8 cellular contexts compared by ENCODE assay signal in the genomic region with DNA sequence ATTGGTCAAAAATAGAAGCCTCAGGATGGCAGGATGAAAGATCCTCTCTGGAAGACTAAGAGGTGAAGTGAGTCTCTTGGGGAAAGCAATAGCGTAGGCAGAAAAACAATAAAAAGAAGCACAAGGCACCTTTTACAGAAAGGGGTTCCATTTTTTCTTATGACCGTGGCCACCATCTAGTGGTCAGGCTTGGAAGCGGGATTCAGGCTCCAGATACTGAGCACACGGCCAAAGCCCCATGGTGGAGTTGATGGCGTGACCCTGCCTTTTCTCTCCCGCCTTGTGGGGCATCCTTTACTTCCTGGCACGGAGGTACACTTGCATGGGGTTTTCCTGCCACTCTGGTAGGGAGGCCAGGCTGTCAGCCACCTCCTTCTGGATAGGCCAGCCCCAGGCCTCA. TPM values are rescaled to one million over a fixed set of nuclear protein-coding genes. Genes with fewer than 3 reads are reported as not detected.
DNase-seq lines count a peak whose midpoint lies in the region; ATAC-seq, FAIRE-seq and TF ChIP-seq lines count a peak whose summit lies in the region.
"Not testable (repeated sequence)": the region's sequence is repeated elsewhere in the genome, so short reads cannot be mapped to it uniquely, and the experiment has no call there.

No MANE protein-coding gene starts in this region.

- H3K27ac ChIP-seq in GM12878 (ENCODE audit: control insufficient read depth, insufficient read depth); naive thymus-derived CD4-positive, alpha-beta T cell (ENCODE audit: low read depth, low read length): not testable (repeated sequence)

- H3K4me3 Mint-ChIP-seq in naive thymus-derived CD4-positive, alpha-beta T cell: not testable (repeated sequence)

- DNase-seq in GM12878 (ENCODE audit: low read depth, low spot score); naive thymus-derived CD4-positive, alpha-beta T cell: not testable (repeated sequence)

- SMC1A ChIA-PET in GM12878 (lab: Charles Lee; ENCODE audit: uncharacterized antibody, unreplicated experiment): not testable (repeated sequence)

- H4K20me1 ChIP-seq in GM12878 (ENCODE audit: control insufficient read depth, insufficient read depth): not testable (repeated sequence)

- WGBS in GM12878 (ENCODE audit: insufficient coverage, insufficient replicate concordance, low lambda C conversion rate, missing lambda C conversion rate): no CpG with 5 or more reads among the region's 7 CpGs

- POLR2A ChIA-PET in GM12878 (lab: Charles Lee); naive thymus-derived CD4-positive, alpha-beta T cell (lab: Charles Lee): not testable (repeated sequence)

- not testable (repeated sequence) for H3K36me3 Mint-ChIP-seq in naive thymus-derived CD4-positive, alpha-beta T cell

- not testable (repeated sequence) for H2AFZ ChIP-seq in GM12878 (ENCODE audit: control insufficient read depth, low read depth, low read length)

- not testable (repeated sequence) for FAIRE-seq in GM12878 (lab: Jason Lieb, UNC)

- not testable (repeated sequence) for H3K27me3 Mint-ChIP-seq in naive thymus-derived CD4-positive, alpha-beta T cell

- H3K9ac ChIP-seq in GM12878 (ENCODE audit: control insufficient read depth, insufficient read depth, low read length): not testable (repeated sequence)

- CTCF ChIA-PET in GM12878 (lab: Yijun Ruan, JAX); naive thymus-derived CD4-positive, alpha-beta T cell (lab: Charles Lee): not testable (repeated sequence)

- not testable (repeated sequence) for TF ChIP-seq CTCF in GM12878 (IDR thresholded peaks at IDR 0.05 in 2 of 3, conservative IDR thresholded peaks at IDR 0.05 in 1 of 3; ENCODE audit: control insufficient read depth in 2 of 3, extremely low read depth in 1 of 3, insufficient read depth in 1 of 3, low read depth in 3 of 3, low read length in 3 of 3)

- RAD21 ChIA-PET in GM12878 (lab: Charles Lee; ENCODE audit: unreplicated experiment): not testable (repeated sequence)

- not testable (repeated sequence) for BruUV-seq in GM12878 (replicated peaks; lab: Mats Ljungman, UMichigan)

- ATAC-seq in GM18498 (IDR thresholded peaks at IDR 0.05; ENCODE audit: unreplicated experiment) (peak; percentile 77), GM19043 (IDR thresholded peaks at IDR 0.05; ENCODE audit: low read depth, unreplicated experiment) (peak; percentile 71), GM21515 (IDR thresholded peaks at IDR 0.05; ENCODE audit: unreplicated experiment) (peak; percentile 80), HG02623 (IDR thresholded peaks at IDR 0.05; ENCODE audit: unreplicated experiment) (peak; percentile 85), HG03064 (IDR thresholded peaks at IDR 0.05; ENCODE audit: low read depth, unreplicated experiment) (peak; percentile 58), HG03442 (IDR thresholded peaks at IDR 0.05; ENCODE audit: unreplicated experiment) (peak; percentile 80), GM12878 (peak; percentile 90)
- ATAC-seq in naive thymus-derived CD4-positive, alpha-beta T cell: peak; percentile 49

- not testable (repeated sequence) for H3K4me1 ChIP-seq in GM12878 (ENCODE audit: control insufficient read depth, insufficient read depth, low read length); naive thymus-derived CD4-positive, alpha-beta T cell (ENCODE audit: control insufficient read depth in 2 of 2, insufficient read depth in 2 of 2, low read length in 2 of 2)

- H3K36me3 ChIP-seq in GM12878 (ENCODE audit: control insufficient read depth in 2 of 2, insufficient read depth in 2 of 2, low read length in 1 of 2); naive thymus-derived CD4-positive, alpha-beta T cell (ENCODE audit: control insufficient read depth in 2 of 3, insufficient read depth in 3 of 3, low read length in 3 of 3): not testable (repeated sequence)

- in situ Hi-C loops in GM12878 (cut with MboI): not testable (repeated sequence)

- not testable (repeated sequence) for H3K27ac Mint-ChIP-seq in naive thymus-derived CD4-positive, alpha-beta T cell

- not testable (repeated sequence) for H3K4me2 ChIP-seq in GM12878 (ENCODE audit: control insufficient read depth, insufficient read depth)

- not testable (repeated sequence) for H3K4me3 ChIP-seq in GM12878; naive thymus-derived CD4-positive, alpha-beta T cell (ENCODE audit: low read length)

- TF ChIP-seq POLR2A in GM12878 (IDR thresholded peaks at IDR 0.05; ENCODE audit: low read depth, low read length): not testable (repeated sequence)

- H3K4me1 Mint-ChIP-seq in naive thymus-derived CD4-positive, alpha-beta T cell: not testable (repeated sequence)

- not testable (repeated sequence) for H3K9me3 ChIP-seq in GM12878 (replicated peaks; ENCODE audit: control insufficient read depth, insufficient read depth, low read length); naive thymus-derived CD4-positive, alpha-beta T cell (ENCODE audit: control insufficient read depth in 2 of 3, low read length in 3 of 3)

- not testable (repeated sequence) for H3K27me3 ChIP-seq in GM12878 (replicated peaks in 1 of 2; ENCODE audit: control insufficient read depth in 2 of 2, insufficient read depth in 2 of 2, low read length in 1 of 2); naive thymus-derived CD4-positive, alpha-beta T cell (ENCODE audit: control insufficient read depth in 2 of 2, insufficient read depth in 2 of 2, low read length in 2 of 2)

- H3K79me2 ChIP-seq in GM12878 (ENCODE audit: control insufficient read depth, insufficient read depth, low read length): not testable (repeated sequence)

- TF ChIP-seq EP300 in GM12878 (IDR thresholded peaks at IDR 0.05; ENCODE audit: borderline replicate concordance in 1 of 2, control insufficient read depth in 1 of 2, low read depth in 2 of 2, low read length in 2 of 2): not testable (repeated sequence)

- H3K9me3 Mint-ChIP-seq in naive thymus-derived CD4-positive, alpha-beta T cell: not testable (repeated sequence)

- not testable (repeated sequence) for TF ChIP-seq RAD21 in GM12878 (IDR thresholded peaks at IDR 0.05; ENCODE audit: insufficient read depth, low read depth, low read length)

- intact Hi-C loops in GM12878 (cut with micrococcal nuclease; ENCODE audit: unreplicated experiment); naive thymus-derived CD4-positive, alpha-beta T cell (cut with micrococcal nuclease): not testable (repeated sequence)

RNA-seq across cellular contexts. Expression of gene TCAF2, which starts 18.6 kb away (rescaled TPM):
- total RNA-seq in GM12878 (2013; cell fraction: nucleolus; rRNA removed): 30.6 and 36.6 TPM in 2 replicates
- 2.7 and 3.2 TPM in 2 replicates for total RNA-seq in GM12878 (2014; rRNA removed)
- 1.3 and 1.8 TPM in 2 replicates for total RNA-seq in GM12878 (2014; rRNA removed; fragmentation: Illumina TruSeq; extraction: Trizol)
- 2.7 and 3.0 TPM in 2 replicates for total RNA-seq in GM12878 (2021)
- 2.8 TPM for polyA plus RNA-seq in GM12878 (2011; ENCODE audit: low read depth)
- polyA plus RNA-seq in GM12878 (2011; rRNA removed): 14.1 and 15.5 TPM in 2 replicates
- 13.6 and 13.9 TPM in 2 replicates for polyA plus RNA-seq in GM12878 (2011; cell fraction: cytosol; rRNA removed)
- 25.0 and 39.2 TPM in 2 replicates for polyA plus RNA-seq in GM12878 (2011; cell fraction: nucleus; rRNA removed)
- 4.4 and 10.8 TPM in 2 replicates for polyA plus RNA-seq in GM12878 (2012)
- 2.1 and 2.3 TPM in 2 replicates for polyA plus RNA-seq in GM12878 (2014; fragmentation: Illumina TruSeq; extraction: Trizol)
- under 1 TPM; 0.55 to 0.56 TPM for polyA plus RNA-seq in GM12878 (2014; fragmentation: Nextera tagmentation; extraction: Ambion mirVana)
- polyA plus RNA-seq in GM12878 (2014; rRNA removed): 1.8 and 2.2 TPM in 2 replicates
- 1 to 10 TPM; 2.8 to 3.2 TPM for polyA plus RNA-seq in GM12878 (2016; fragmentation: Nextera tagmentation; extraction: Ambion mirVana)
- 16.2 and 26.9 TPM in 2 replicates for polyA minus RNA-seq in GM12878 (2011; rRNA and poly(A)+ RNA removed)
- polyA minus RNA-seq in GM12878 (2011; cell fraction: cytosol; rRNA and poly(A)+ RNA removed): 5.8 and 5.9 TPM in 2 replicates
- polyA minus RNA-seq in GM12878 (2011; cell fraction: nucleus; rRNA and poly(A)+ RNA removed): 16.4 and 17.2 TPM in 2 replicates
- total RNA-seq in naive thymus-derived CD4-positive, alpha-beta T cell: 10 to 100 TPM; 14.1 to 38.7 (median 20.3) TPM
- polyA plus RNA-seq in naive thymus-derived CD4-positive, alpha-beta T cell: 10 to 100 TPM; 10.7 to 13.4 TPM
